2 cellular contexts compared by ENCODE assay signal in genomic region chr16:87559976-87560375, GRCh38.
TF ChIP-seq lines count a peak whose summit lies in the region.

No MANE protein-coding gene starts in this region.

TF ChIP-seq in GM23338, 12 proteins besides CTCF, POLR2A, EP300 and RAD21 (continued from another document):
- TF ChIP-seq JUNB (IDR thresholded peaks at IDR 0.05; ENCODE audit: unreplicated experiment) (no peak), STAT1 (IDR thresholded peaks at IDR 0.05; ENCODE audit: unreplicated experiment) (no peak), REST (IDR thresholded peaks at IDR 0.05; ENCODE audit: unreplicated experiment) (no peak), ZNF331 (CRISPR knock-in tag; IDR thresholded peaks at IDR 0.05; ENCODE audit: low read depth) (no peak)
- TF ChIP-seq, protein P1, sequence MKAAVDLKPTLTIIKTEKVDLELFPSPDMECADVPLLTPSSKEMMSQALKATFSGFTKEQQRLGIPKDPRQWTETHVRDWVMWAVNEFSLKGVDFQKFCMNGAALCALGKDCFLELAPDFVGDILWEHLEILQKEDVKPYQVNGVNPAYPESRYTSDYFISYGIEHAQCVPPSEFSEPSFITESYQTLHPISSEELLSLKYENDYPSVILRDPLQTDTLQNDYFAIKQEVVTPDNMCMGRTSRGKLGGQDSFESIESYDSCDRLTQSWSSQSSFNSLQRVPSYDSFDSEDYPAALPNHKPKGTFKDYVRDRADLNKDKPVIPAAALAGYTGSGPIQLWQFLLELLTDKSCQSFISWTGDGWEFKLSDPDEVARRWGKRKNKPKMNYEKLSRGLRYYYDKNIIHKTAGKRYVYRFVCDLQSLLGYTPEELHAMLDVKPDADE (IDR thresholded peaks at IDR 0.05) = no peak
- TF ChIP-seq, protein P2, sequence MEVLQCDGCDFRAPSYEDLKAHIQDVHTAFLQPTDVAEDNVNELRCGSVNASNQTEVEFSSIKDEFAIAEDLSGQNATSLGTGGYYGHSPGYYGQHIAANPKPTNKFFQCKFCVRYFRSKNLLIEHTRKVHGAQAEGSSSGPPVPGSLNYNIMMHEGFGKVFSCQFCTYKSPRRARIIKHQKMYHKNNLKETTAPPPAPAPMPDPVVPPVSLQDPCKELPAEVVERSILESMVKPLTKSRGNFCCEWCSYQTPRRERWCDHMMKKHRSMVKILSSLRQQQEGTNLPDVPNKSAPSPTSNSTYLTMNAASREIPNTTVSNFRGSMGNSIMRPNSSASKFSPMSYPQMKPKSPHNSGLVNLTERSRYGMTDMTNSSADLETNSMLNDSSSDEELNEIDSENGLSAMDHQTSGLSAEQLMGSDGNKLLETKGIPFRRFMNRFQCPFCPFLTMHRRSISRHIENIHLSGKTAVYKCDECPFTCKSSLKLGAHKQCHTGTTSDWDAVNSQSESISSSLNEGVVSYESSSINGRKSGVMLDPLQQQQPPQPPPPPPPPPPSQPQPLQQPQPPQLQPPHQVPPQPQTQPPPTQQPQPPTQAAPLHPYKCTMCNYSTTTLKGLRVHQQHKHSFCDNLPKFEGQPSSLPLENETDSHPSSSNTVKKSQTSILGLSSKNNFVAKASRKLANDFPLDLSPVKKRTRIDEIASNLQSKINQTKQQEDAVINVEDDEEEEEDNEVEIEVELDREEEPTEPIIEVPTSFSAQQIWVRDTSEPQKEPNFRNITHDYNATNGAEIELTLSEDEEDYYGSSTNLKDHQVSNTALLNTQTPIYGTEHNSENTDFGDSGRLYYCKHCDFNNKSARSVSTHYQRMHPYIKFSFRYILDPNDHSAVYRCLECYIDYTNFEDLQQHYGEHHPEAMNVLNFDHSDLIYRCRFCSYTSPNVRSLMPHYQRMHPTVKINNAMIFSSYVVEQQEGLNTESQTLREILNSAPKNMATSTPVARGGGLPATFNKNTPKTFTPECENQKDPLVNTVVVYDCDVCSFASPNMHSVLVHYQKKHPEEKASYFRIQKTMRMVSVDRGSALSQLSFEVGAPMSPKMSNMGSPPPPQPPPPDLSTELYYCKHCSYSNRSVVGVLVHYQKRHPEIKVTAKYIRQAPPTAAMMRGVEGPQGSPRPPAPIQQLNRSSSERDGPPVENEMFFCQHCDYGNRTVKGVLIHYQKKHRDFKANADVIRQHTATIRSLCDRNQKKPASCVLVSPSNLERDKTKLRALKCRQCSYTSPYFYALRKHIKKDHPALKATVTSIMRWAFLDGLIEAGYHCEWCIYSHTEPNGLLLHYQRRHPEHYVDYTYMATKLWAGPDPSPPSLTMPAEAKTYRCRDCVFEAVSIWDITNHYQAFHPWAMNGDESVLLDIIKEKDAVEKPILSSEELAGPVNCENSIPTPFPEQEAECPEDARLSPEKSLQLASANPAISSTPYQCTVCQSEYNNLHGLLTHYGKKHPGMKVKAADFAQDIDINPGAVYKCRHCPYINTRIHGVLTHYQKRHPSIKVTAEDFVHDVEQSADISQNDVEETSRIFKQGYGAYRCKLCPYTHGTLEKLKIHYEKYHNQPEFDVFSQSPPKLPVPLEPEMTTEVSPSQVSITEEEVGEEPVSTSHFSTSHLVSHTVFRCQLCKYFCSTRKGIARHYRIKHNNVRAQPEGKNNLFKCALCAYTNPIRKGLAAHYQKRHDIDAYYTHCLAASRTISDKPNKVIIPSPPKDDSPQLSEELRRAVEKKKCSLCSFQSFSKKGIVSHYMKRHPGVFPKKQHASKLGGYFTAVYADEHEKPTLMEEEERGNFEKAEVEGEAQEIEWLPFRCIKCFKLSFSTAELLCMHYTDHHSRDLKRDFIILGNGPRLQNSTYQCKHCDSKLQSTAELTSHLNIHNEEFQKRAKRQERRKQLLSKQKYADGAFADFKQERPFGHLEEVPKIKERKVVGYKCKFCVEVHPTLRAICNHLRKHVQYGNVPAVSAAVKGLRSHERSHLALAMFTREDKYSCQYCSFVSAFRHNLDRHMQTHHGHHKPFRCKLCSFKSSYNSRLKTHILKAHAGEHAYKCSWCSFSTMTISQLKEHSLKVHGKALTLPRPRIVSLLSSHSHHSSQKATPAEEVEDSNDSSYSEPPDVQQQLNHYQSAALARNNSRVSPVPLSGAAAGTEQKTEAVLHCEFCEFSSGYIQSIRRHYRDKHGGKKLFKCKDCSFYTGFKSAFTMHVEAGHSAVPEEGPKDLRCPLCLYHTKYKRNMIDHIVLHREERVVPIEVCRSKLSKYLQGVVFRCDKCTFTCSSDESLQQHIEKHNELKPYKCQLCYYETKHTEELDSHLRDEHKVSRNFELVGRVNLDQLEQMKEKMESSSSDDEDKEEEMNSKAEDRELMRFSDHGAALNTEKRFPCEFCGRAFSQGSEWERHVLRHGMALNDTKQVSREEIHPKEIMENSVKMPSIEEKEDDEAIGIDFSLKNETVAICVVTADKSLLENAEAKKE (CRISPR knock-in tag; IDR thresholded peaks at IDR 0.05) = no peak
TF ChIP-seq in GM23338: peak in this region for 0.

TF ChIP-seq in endothelial cell of umbilical vein, 7 proteins besides CTCF, POLR2A, EP300 and RAD21 (continued from another document):
- no peak for TF ChIP-seq MAX (IDR thresholded peaks at IDR 0.05; ENCODE audit: insufficient read depth, insufficient read length)
- no peak for TF ChIP-seq MYC (IDR thresholded peaks at IDR 0.05; ENCODE audit: low read depth, low read length)
- TF ChIP-seq EZH2 (IDR thresholded peaks at IDR 0.05; ENCODE audit: borderline replicate concordance, low read depth, low read length, severe bottlenecking) = no peak
